19 cellular contexts compared by ENCODE assay signal in the genomic region with DNA sequence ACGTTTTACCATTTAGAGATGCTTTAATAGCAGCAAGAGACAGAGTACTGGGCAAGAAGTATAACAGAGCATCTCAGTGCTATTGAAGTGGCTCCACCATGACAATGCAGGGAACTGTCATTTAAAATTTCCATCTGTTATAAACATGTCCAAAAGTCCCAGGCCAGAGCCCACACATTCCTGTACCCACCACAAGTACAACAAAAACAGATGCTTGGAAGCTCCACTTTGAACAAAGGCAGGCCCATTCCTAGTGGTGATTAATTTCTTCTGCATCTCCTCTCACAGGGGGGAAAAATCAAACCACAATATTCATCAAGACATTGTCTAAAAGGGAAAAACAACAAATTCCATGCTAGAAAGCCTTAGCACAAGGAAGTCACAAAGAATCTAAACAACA.
DNase-seq lines count a peak whose midpoint lies in the region; ATAC-seq and TF ChIP-seq lines count a peak whose summit lies in the region.
"Had no signal": no experiment of that assay in that cellular context is flagged by ENCODE, and none has a peak within 500 bp of the region (broad histone marks: within the 10 kb centered on the region; RNA-seq: fewer than 3 reads in every experiment).

No MANE protein-coding gene starts in this region.

- H3K4me1 Mint-ChIP-seq in nephron, result peaks cover 80% of the 10 kb centered on the region
- H3K4me1 Mint-ChIP-seq in activated naive CD8-positive, alpha-beta T cell treated with anti-CD3 and anti-CD28 coated beads, Interleukin-2, amount 50 U/mL, for 24 hours, result no peaks in the 10 kb centered on the region
- H3K4me1 Mint-ChIP-seq: activated B cell treated with CpG ODN at 0.5 μM for 24 hours; CD8-positive, alpha-beta memory T cell; IgD-negative memory B cell had no signal

- intact Hi-C loops in sciatic nerve (cut with DNase I), result no loop called here

- DNase-seq in EH (ENCODE audit: low read depth), result peak; percentile 90
- DNase-seq in fibroblast of pulmonary artery (ENCODE audit: low read depth), result peak; percentile 33
- no peak for DNase-seq in activated naive CD8-positive, alpha-beta T cell treated with anti-CD3 and anti-CD28 coated beads, Interleukin-2, amount 50 U/mL, for 24 hours
- DNase-seq in cerebellar cortex (ENCODE audit: low spot score), result no peak
- no peak for DNase-seq in sciatic nerve (ENCODE audit: low spot score)
- DNase-seq: ACHN; activated B cell treated with CpG ODN at 0.5 μM for 24 hours; adrenal gland; CD8-positive, alpha-beta memory T cell; head of caudate nucleus; NCI-H2029; nucleus accumbens; stimulated activated CD4-positive, alpha-beta T cell treated with anti-CD3 and anti-CD28 coated beads, Interleukin-2, amount 100 ng/mL, for 48 hours; T-cell had no signal

- H3K36me3 Mint-ChIP-seq in nephron (ENCODE audit: low read depth), result no peaks in the 10 kb centered on the region
- no peaks in the 10 kb centered on the region for H3K36me3 Mint-ChIP-seq in activated naive CD8-positive, alpha-beta T cell treated with anti-CD3 and anti-CD28 coated beads, Interleukin-2, amount 50 U/mL, for 24 hours (ENCODE audit: low read depth)
- H3K36me3 Mint-ChIP-seq: CD8-positive, alpha-beta memory T cell; IgD-negative memory B cell; T-cell had no signal

- ATAC-seq in SK-N-SH treated with all-trans-retinoic acid at 6 μM for 48 hours, result peak; percentile 89
- no peak for ATAC-seq in activated naive CD8-positive, alpha-beta T cell treated with anti-CD3 and anti-CD28 coated beads, Interleukin-2, amount 50 U/mL, for 24 hours
- ATAC-seq in HG03439 (IDR thresholded peaks at IDR 0.05; ENCODE audit: unreplicated experiment), result no peak
- ATAC-seq in sciatic nerve, result no peak
- ATAC-seq: T-cell had no signal

- H3K27ac Mint-ChIP-seq in nephron, result peak overlapping the region; percentile 81 to 92 (median 84)
- H3K27ac Mint-ChIP-seq in activated naive CD8-positive, alpha-beta T cell treated with anti-CD3 and anti-CD28 coated beads, Interleukin-2, amount 50 U/mL, for 24 hours, result no peak overlapping the region
- H3K27ac Mint-ChIP-seq: activated B cell treated with CpG ODN at 0.5 μM for 24 hours; CD8-positive, alpha-beta memory T cell; IgD-negative memory B cell; T-cell had no signal

- no peaks in the 10 kb centered on the region for H3K9me3 Mint-ChIP-seq in nephron
- H3K9me3 Mint-ChIP-seq in activated naive CD8-positive, alpha-beta T cell treated with anti-CD3 and anti-CD28 coated beads, Interleukin-2, amount 50 U/mL, for 24 hours, result no peaks in the 10 kb centered on the region
- H3K9me3 Mint-ChIP-seq: CD8-positive, alpha-beta memory T cell; T-cell had no signal

- no peaks in the 10 kb centered on the region for H3K27me3 Mint-ChIP-seq in nephron (ENCODE audit: low read depth)
- peaks cover 2% of the 10 kb centered on the region for H3K27me3 Mint-ChIP-seq in activated naive CD8-positive, alpha-beta T cell treated with anti-CD3 and anti-CD28 coated beads, Interleukin-2, amount 50 U/mL, for 24 hours
- H3K27me3 Mint-ChIP-seq: activated B cell treated with CpG ODN at 0.5 μM for 24 hours; CD8-positive, alpha-beta memory T cell had no signal

- no peak overlapping the region for H3K4me3 ChIP-seq in fibroblast of pulmonary artery (replicated peaks; ENCODE audit: low read depth, low read length)
- H3K4me3 ChIP-seq: adrenal gland, vagina had no signal

- H3K4me3 Mint-ChIP-seq in nephron, result no peak overlapping the region
- no peak overlapping the region for H3K4me3 Mint-ChIP-seq in activated naive CD8-positive, alpha-beta T cell treated with anti-CD3 and anti-CD28 coated beads, Interleukin-2, amount 50 U/mL, for 24 hours
- H3K4me3 Mint-ChIP-seq: activated B cell treated with CpG ODN at 0.5 μM for 24 hours; CD8-positive, alpha-beta memory T cell; IgD-negative memory B cell; T-cell had no signal

- TF ChIP-seq CTCF in fibroblast of pulmonary artery (IDR thresholded peaks at IDR 0.05; ENCODE audit: low read length, missing control alignments) (no peak), nephron (IDR thresholded peaks at IDR 0.05; ENCODE audit: unreplicated experiment in 3 of 3) (no peak)

TF ChIP-seq in SK-N-SH treated with all-trans-retinoic acid at 6 μM for 48 hours, 23 proteins besides CTCF, POLR2A, EP300 and RAD21:
- TF ChIP-seq TOX (CRISPR knock-in tag; IDR thresholded peaks at IDR 0.05; ENCODE audit: borderline replicate concordance) (peak; percentile 74; the same call in 1 of the 2 replicates), ZFP3 (CRISPR knock-in tag; IDR thresholded peaks at IDR 0.05) (no peak)
- TF ChIP-seq, protein P1, sequence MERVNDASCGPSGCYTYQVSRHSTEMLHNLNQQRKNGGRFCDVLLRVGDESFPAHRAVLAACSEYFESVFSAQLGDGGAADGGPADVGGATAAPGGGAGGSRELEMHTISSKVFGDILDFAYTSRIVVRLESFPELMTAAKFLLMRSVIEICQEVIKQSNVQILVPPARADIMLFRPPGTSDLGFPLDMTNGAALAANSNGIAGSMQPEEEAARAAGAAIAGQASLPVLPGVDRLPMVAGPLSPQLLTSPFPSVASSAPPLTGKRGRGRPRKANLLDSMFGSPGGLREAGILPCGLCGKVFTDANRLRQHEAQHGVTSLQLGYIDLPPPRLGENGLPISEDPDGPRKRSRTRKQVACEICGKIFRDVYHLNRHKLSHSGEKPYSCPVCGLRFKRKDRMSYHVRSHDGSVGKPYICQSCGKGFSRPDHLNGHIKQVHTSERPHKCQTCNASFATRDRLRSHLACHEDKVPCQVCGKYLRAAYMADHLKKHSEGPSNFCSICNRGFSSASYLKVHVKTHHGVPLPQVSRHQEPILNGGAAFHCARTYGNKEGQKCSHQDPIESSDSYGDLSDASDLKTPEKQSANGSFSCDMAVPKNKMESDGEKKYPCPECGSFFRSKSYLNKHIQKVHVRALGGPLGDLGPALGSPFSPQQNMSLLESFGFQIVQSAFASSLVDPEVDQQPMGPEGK (CRISPR knock-in tag; IDR thresholded peaks at IDR 0.05; ENCODE audit: borderline replicate concordance), result peak; percentile 16; the same call in 1 of the 2 replicates

Comparison
In these comparisons a context has a peak if more than half of its experiments do, and no peak if none do; other contexts are left out.
1. DNase-seq: peak in EH (single experiment) and fibroblast of pulmonary artery (single experiment); none in activated naive CD8-positive, alpha-beta T cell treated with anti-CD3 and anti-CD28 coated beads, Interleukin-2, amount 50 U/mL, for 24 hours (single experiment), cerebellar cortex (single experiment) and sciatic nerve (single experiment).